ENCODE assay signal across 25 cellular contexts in genomic region chr15:68464451-68465090, GRCh38. TPM values are rescaled to one million over a fixed set of nuclear protein-coding genes. Genes with fewer than 3 reads are reported as not detected.
DNase-seq lines count a peak whose midpoint lies in the region; ATAC-seq lines count a peak whose summit lies in the region.
"Had no signal": no experiment of that assay in that cellular context is flagged by ENCODE, and none has a peak within 500 bp of the region (broad histone marks: within the 10 kb centered on the region; RNA-seq: fewer than 3 reads in every experiment).

No MANE protein-coding gene starts in this region.

- H3K4me2 ChIP-seq in mesenchymal stem cell (ENCODE audit: low read length, poor library complexity, severe bottlenecking), result no peak overlapping the region

- H3K4me1 Mint-ChIP-seq in activated CD4-positive, alpha-beta T cell treated with anti-CD3 and anti-CD28 coated beads, Interleukin-2, amount 10 ng/mL, durations not matched to agents 7 days and 5 days, result peaks cover 8% of the 10 kb centered on the region
- H3K4me1 Mint-ChIP-seq: CD4-positive, CD25-positive, alpha-beta regulatory T cell; T-cell had no signal

- no peak overlapping the region for H3K14ac ChIP-seq in mesenchymal stem cell (ENCODE audit: low read length in 2 of 2)

- ATAC-seq in GM18517 (IDR thresholded peaks at IDR 0.05; ENCODE audit: unreplicated experiment), result no peak
- ATAC-seq in GM19035 (IDR thresholded peaks at IDR 0.05; ENCODE audit: unreplicated experiment), result no peak
- no peak for ATAC-seq in GM21528 (IDR thresholded peaks at IDR 0.05; ENCODE audit: low FRiP score, unreplicated experiment)
- ATAC-seq: naive thymus-derived CD8-positive, alpha-beta T cell; T-cell had no signal

- peak overlapping the region; percentile 13 to 53 for H3K18ac ChIP-seq in mesenchymal stem cell (ENCODE audit: low read depth in 1 of 2, low read length in 2 of 2)

- peaks cover 0 to 14% of the 10 kb centered on the region in 2 experiments for H3K27me3 ChIP-seq in mesenchymal stem cell (ENCODE audit: control insufficient read depth in 1 of 2, insufficient read depth in 1 of 2, low read length in 2 of 2)
- H3K27me3 ChIP-seq: stomach, upper lobe of left lung had no signal

- H2AK5ac ChIP-seq in mesenchymal stem cell (ENCODE audit: low read length, severe bottlenecking), result no peak overlapping the region

- H3K27ac ChIP-seq in mesenchymal stem cell (ENCODE audit: low read length, poor library complexity, severe bottlenecking), result no peak overlapping the region
- H3K27ac ChIP-seq: stomach, upper lobe of left lung had no signal

- no peak overlapping the region for H2BK12ac ChIP-seq in mesenchymal stem cell (ENCODE audit: low read length in 2 of 2)

- H4K8ac ChIP-seq in mesenchymal stem cell (ENCODE audit: low read length), result peak overlapping the region; percentile 47

- peak overlapping the region in 1 of 2 experiments; percentile 22 for H3K4ac ChIP-seq in mesenchymal stem cell (ENCODE audit: low read depth in 1 of 2, low read length in 2 of 2)

- H3K27ac Mint-ChIP-seq in activated CD4-positive, alpha-beta T cell treated with anti-CD3 and anti-CD28 coated beads, Interleukin-2, amount 10 ng/mL, durations not matched to agents 7 days and 5 days, result peak overlapping the region; percentile 7
- H3K27ac Mint-ChIP-seq: activated CD4-positive, alpha-beta memory T cell treated with anti-CD3 and anti-CD28 coated beads, Interleukin-2, amount 10 ng/mL, durations not matched to agents 7 days and 5 days; CD4-positive, CD25-positive, alpha-beta regulatory T cell; T-cell had no signal

- CTCF ChIA-PET in activated CD4-positive, alpha-beta T cell treated with anti-CD3 and anti-CD28 coated beads, Interleukin-2, amount 10 ng/mL, durations not matched to agents 7 days and 5 days (lab: Charles Lee), result interaction anchor here (0.6 to 1.1 kb wide), 2 partner anchors 8 to 158 kb away, joined by 3 to 4 read pairs; no protein-coding TSS in a partner anchor

- H2BK5ac ChIP-seq in mesenchymal stem cell (ENCODE audit: low read depth, low read length, poor library complexity, severe bottlenecking), result no peak overlapping the region

- H3K4me3 ChIP-seq in mesenchymal stem cell (ENCODE audit: insufficient read depth in 1 of 2, low read depth in 1 of 2, low read length in 2 of 2), result no peak overlapping the region
- H3K4me3 ChIP-seq: stomach, upper lobe of left lung had no signal

- peaks cover 3% of the 10 kb centered on the region for H3K4me1 ChIP-seq in mesenchymal stem cell (ENCODE audit: control insufficient read depth, insufficient read depth, low read depth, low read length)
- H3K4me1 ChIP-seq: stomach, upper lobe of left lung had no signal

- H3K9me3 Mint-ChIP-seq in activated CD4-positive, alpha-beta T cell treated with anti-CD3 and anti-CD28 coated beads, Interleukin-2, amount 10 ng/mL, durations not matched to agents 7 days and 5 days, result peaks cover 3% of the 10 kb centered on the region
- H3K9me3 Mint-ChIP-seq: activated CD4-positive, alpha-beta memory T cell treated with anti-CD3 and anti-CD28 coated beads, Interleukin-2, amount 10 ng/mL, durations not matched to agents 7 days and 5 days had no signal

- no peak overlapping the region for H2BK15ac ChIP-seq in mesenchymal stem cell (ENCODE audit: low read depth, poor library complexity, severe bottlenecking)

- peak overlapping the region; percentile 25 for H3K9ac ChIP-seq in mesenchymal stem cell (ENCODE audit: low read length)

- H3K79me1 ChIP-seq in mesenchymal stem cell (replicated peaks; ENCODE audit: low read length, poor library complexity, severe bottlenecking), result no peaks in the 10 kb centered on the region

- H3K36me3 ChIP-seq in mesenchymal stem cell (ENCODE audit: control insufficient read depth in 1 of 2, insufficient read depth in 2 of 2, low read depth in 1 of 2, low read length in 2 of 2), result no peaks in the 10 kb centered on the region
- H3K36me3 ChIP-seq: stomach, upper lobe of left lung had no signal

- no peak overlapping the region for H2AFZ ChIP-seq in mesenchymal stem cell (ENCODE audit: low read depth, low read length)

- H2BK120ac ChIP-seq in mesenchymal stem cell (ENCODE audit: low read depth, low read length), result no peak overlapping the region

- peaks cover 22% of the 10 kb centered on the region for H3K27me3 Mint-ChIP-seq in activated CD4-positive, alpha-beta T cell treated with anti-CD3 and anti-CD28 coated beads, Interleukin-2, amount 10 ng/mL, durations not matched to agents 7 days and 5 days

- no peaks in the 10 kb centered on the region for H3K36me3 Mint-ChIP-seq in activated CD4-positive, alpha-beta T cell treated with anti-CD3 and anti-CD28 coated beads, Interleukin-2, amount 10 ng/mL, durations not matched to agents 7 days and 5 days (ENCODE audit: low read depth)
- H3K36me3 Mint-ChIP-seq: CD4-positive, CD25-positive, alpha-beta regulatory T cell; naive thymus-derived CD8-positive, alpha-beta T cell; T-cell had no signal

- DNase-seq in activated CD4-positive, alpha-beta T cell treated with anti-CD3 and anti-CD28 coated beads, Interleukin-2, amount 10 ng/mL, durations not matched to agents 7 days and 5 days, result no peak
- DNase-seq in activated CD4-positive, alpha-beta T cell treated with anti-CD3 and anti-CD28 coated beads, Interleukin-2, amount 50 U/mL, for 48 hours, result no peak
- DNase-seq in astrocyte of the hippocampus (ENCODE audit: low read depth, low spot score) (peak; percentile 31), mesenchymal stem cell (peak; percentile 19), amniotic stem cell (lab: John Stamatoyannopoulos, UW) (no peak)
- DNase-seq: activated CD4-positive, alpha-beta memory T cell treated with anti-CD3 and anti-CD28 coated beads, Interleukin-2, amount 10 ng/mL, durations not matched to agents 7 days and 5 days; activated naive CD4-positive, alpha-beta T cell; anterior cingulate cortex; CD4-positive, CD25-positive, alpha-beta regulatory T cell; DMS153; hypothalamus; KG1; kidney; mammary epithelial cell; naive thymus-derived CD8-positive, alpha-beta T cell; NCI-H2029 treated with DMSO at 0.1 percent for 48 hours; NCI-H510A treated with DMSO at 0.1 percent for 48 hours; small intestine; stimulated activated CD4-positive, alpha-beta T cell treated with anti-CD3 and anti-CD28 coated beads, Interleukin-4, amount 100 ng/mL, for 1 hour; stomach; T-cell; upper lobe of left lung had no signal

- POLR2A ChIA-PET in activated CD4-positive, alpha-beta T cell treated with anti-CD3 and anti-CD28 coated beads, Interleukin-2, amount 10 ng/mL, durations not matched to agents 7 days and 5 days (lab: Charles Lee), result no interaction called here

- no peak overlapping the region for H3K4me3 Mint-ChIP-seq in activated CD4-positive, alpha-beta T cell treated with anti-CD3 and anti-CD28 coated beads, Interleukin-2, amount 10 ng/mL, durations not matched to agents 7 days and 5 days
- H3K4me3 Mint-ChIP-seq: activated CD4-positive, alpha-beta memory T cell treated with anti-CD3 and anti-CD28 coated beads, Interleukin-2, amount 10 ng/mL, durations not matched to agents 7 days and 5 days; CD4-positive, CD25-positive, alpha-beta regulatory T cell; naive thymus-derived CD8-positive, alpha-beta T cell; T-cell had no signal

- peak overlapping the region in 1 of 2 experiments; percentile 19 for H3K23ac ChIP-seq in mesenchymal stem cell (ENCODE audit: low read length in 2 of 2)

- H3K9me3 ChIP-seq in mesenchymal stem cell (ENCODE audit: control insufficient read depth, low read length), result peaks cover 15% of the 10 kb centered on the region
- H3K9me3 ChIP-seq: upper lobe of left lung had no signal

- WGBS in mesenchymal stem cell, result 73% methylated on average over 7 of the region's 7 CpGs

- no peak overlapping the region for H4K91ac ChIP-seq in mesenchymal stem cell (ENCODE audit: low read length)

RNA-seq across cellular contexts. Expression of gene ITGA11, which starts 32.6 kb away (rescaled TPM):
- total RNA-seq in activated CD4-positive, alpha-beta T cell treated with anti-CD3 and anti-CD28 coated beads, Interleukin-2, amount 10 ng/mL, durations not matched to agents 7 days and 5 days, result 1 to 10 TPM; 1.0 to 1.1 TPM
- polyA plus RNA-seq in mesenchymal stem cell (2013, experiment 1 of 2), result 146 TPM
- 150 TPM for polyA plus RNA-seq in mesenchymal stem cell (2013, experiment 2 of 2)
- total RNA-seq: CD4-positive, CD25-positive, alpha-beta regulatory T cell had no signal

Comparison
In these comparisons a context has a peak if more than half of its experiments do, and no peak if none do; other contexts are left out.
1. DNase-seq: peak in astrocyte of the hippocampus (single experiment) and mesenchymal stem cell (single experiment); none in activated CD4-positive, alpha-beta T cell treated with anti-CD3 and anti-CD28 coated beads, Interleukin-2, amount 10 ng/mL, durations not matched to agents 7 days and 5 days (single experiment), activated CD4-positive, alpha-beta T cell treated with anti-CD3 and anti-CD28 coated beads, Interleukin-2, amount 50 U/mL, for 48 hours (0 of 2) and amniotic stem cell (single experiment).